17 cellular contexts compared by ENCODE assay signal in the genomic region with DNA sequence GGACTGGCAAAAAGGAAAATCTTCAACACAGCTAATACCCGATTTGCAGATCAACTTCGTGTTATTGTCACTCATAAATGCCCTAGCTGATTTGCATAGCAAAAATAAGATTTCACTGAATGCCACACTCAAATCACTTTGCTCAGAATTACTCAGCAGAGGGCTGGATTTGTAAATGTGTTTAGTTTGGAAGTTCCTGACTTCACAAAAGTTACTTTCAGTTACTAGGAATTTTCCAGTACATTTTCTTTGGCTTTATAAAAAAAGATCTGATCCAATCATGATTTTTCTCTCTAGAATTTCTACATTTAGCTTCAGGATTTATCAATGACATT.
DNase-seq lines count a peak whose midpoint lies in the region; ATAC-seq and TF ChIP-seq lines count a peak whose summit lies in the region.
"Had no signal": no experiment of that assay in that cellular context is flagged by ENCODE, and none has a peak within 500 bp of the region (broad histone marks: within the 10 kb centered on the region; RNA-seq: fewer than 3 reads in every experiment).

No MANE protein-coding gene starts in this region.

- H3K4me1 Mint-ChIP-seq in activated T-helper 17 cell treated with anti-CD3 and anti-CD28 coated beads, Interleukin-2, amount 50 U/mL, for 72 hours: peaks cover 6% of the 10 kb centered on the region

- TF ChIP-seq CTCF in GM12865 (IDR thresholded peaks at IDR 0.05; ENCODE audit: insufficient read depth, low read depth, low read length, missing control alignments) (no peak), fibroblast of mammary gland (conservative IDR thresholded peaks at IDR 0.05; ENCODE audit: control insufficient read depth, insufficient read depth, low read depth, low read length) (no peak), thyroid gland (IDR thresholded peaks at IDR 0.05) (no peak)

- H3K4me1 ChIP-seq in skeletal muscle satellite cell (ENCODE audit: control insufficient read depth, insufficient read depth, low read length) (peaks cover 18% of the 10 kb centered on the region), thyroid gland (no peaks in the 10 kb centered on the region)
- H3K4me1 ChIP-seq: breast epithelium had no signal

- H3K4me3 ChIP-seq in GM12865 (ENCODE audit: low read depth, low read length) (no peak overlapping the region), fibroblast of mammary gland (ENCODE audit: control insufficient read depth, low read depth, low read length) (no peak overlapping the region), skeletal muscle satellite cell (ENCODE audit: low read length) (no peak overlapping the region), thyroid gland (replicated peaks in 1 of 3) (no peak overlapping the region)
- H3K4me3 ChIP-seq: breast epithelium, left lung had no signal

- peaks cover 25% of the 10 kb centered on the region for H3K9me3 Mint-ChIP-seq in activated T-helper 17 cell treated with anti-CD3 and anti-CD28 coated beads, Interleukin-2, amount 50 U/mL, for 72 hours

- no peaks in the 10 kb centered on the region for H3K27me3 Mint-ChIP-seq in activated T-helper 17 cell treated with anti-CD3 and anti-CD28 coated beads, Interleukin-2, amount 50 U/mL, for 72 hours

- H3K4me3 Mint-ChIP-seq in activated T-helper 17 cell treated with anti-CD3 and anti-CD28 coated beads, Interleukin-2, amount 50 U/mL, for 72 hours: peak overlapping the region; percentile 15
- H3K4me3 Mint-ChIP-seq: activated CD4-positive, alpha-beta T cell treated with anti-CD3 and anti-CD28 coated beads for 36 hours; CD8-positive, alpha-beta memory T cell had no signal

- H3K9me3 ChIP-seq in skeletal muscle satellite cell (replicated peaks; ENCODE audit: low read length): no peaks in the 10 kb centered on the region
- H3K9me3 ChIP-seq in thyroid gland: no peaks in the 10 kb centered on the region

- H3K27me3 ChIP-seq in skeletal muscle satellite cell (ENCODE audit: control insufficient read depth, insufficient read depth, low read length) (peaks cover 11% of the 10 kb centered on the region), thyroid gland (no peaks in the 10 kb centered on the region)
- H3K27me3 ChIP-seq: breast epithelium, left lung had no signal

- peak overlapping the region; percentile 63 for H3K27ac Mint-ChIP-seq in activated T-helper 17 cell treated with anti-CD3 and anti-CD28 coated beads, Interleukin-2, amount 50 U/mL, for 72 hours
- H3K27ac Mint-ChIP-seq: activated CD4-positive, alpha-beta T cell treated with anti-CD3 and anti-CD28 coated beads for 36 hours; CD8-positive, alpha-beta memory T cell had no signal

- peak; percentile 35 for ATAC-seq in activated T-helper 17 cell treated with anti-CD3 and anti-CD28 coated beads, Interleukin-2, amount 50 U/mL, for 72 hours (replicated peaks)
- ATAC-seq: activated CD4-positive, alpha-beta T cell treated with anti-CD3 and anti-CD28 coated beads for 36 hours; left lung had no signal

- no peaks in the 10 kb centered on the region for H3K36me3 ChIP-seq in skeletal muscle satellite cell (ENCODE audit: insufficient read depth, low read length)
- H3K36me3 ChIP-seq in thyroid gland: no peaks in the 10 kb centered on the region
- H3K36me3 ChIP-seq: breast epithelium, left lung had no signal

- intact Hi-C loops in thyroid gland (cut with DNase I): no loop called here

- H3K27ac ChIP-seq in thyroid gland: peak overlapping the region in 1 of 3 donors; percentile 24
- H3K27ac ChIP-seq: left lung had no signal

- WGBS in thyroid gland, 2 donors: 81 to 88% methylated on average over 2 of the region's 2 CpGs

- DNase-seq in GM12865 (ENCODE audit: low read depth) (peak; percentile 47), fibroblast of mammary gland (ENCODE audit: low read depth) (peak; percentile 36), occipital lobe (lab: John Stamatoyannopoulos, UW) (no peak), thyroid gland (no peak), T1000 (lab: John Stamatoyannopoulos, UW) (no peak), epidermal melanocyte (ENCODE audit: insufficient read length, low spot score) (no peak)
- DNase-seq: activated CD4-positive, alpha-beta T cell treated with anti-CD3 and anti-CD28 coated beads for 36 hours; activated CD8-positive, alpha-beta memory T cell treated with anti-CD3 and anti-CD28 coated beads, Interleukin-2, amount 50 U/mL, for 4 hours; activated naive CD4-positive, alpha-beta T cell; CD8-positive, alpha-beta memory T cell; foreskin melanocyte; left lung; NCI-H1436 treated with DMSO at 0.1 percent for 48 hours; NCI-H446 treated with DMSO at 0.1 percent for 48 hours had no signal

- no peak for TF ChIP-seq POLR2A in thyroid gland (IDR thresholded peaks at IDR 0.05)

- H3K4me2 ChIP-seq in skeletal muscle satellite cell (ENCODE audit: low read length): peak overlapping the region; percentile 7

- peaks cover 10% of the 10 kb centered on the region for H3K36me3 Mint-ChIP-seq in activated T-helper 17 cell treated with anti-CD3 and anti-CD28 coated beads, Interleukin-2, amount 50 U/mL, for 72 hours (ENCODE audit: low read depth)

- no peak overlapping the region for H3K9ac ChIP-seq in skeletal muscle satellite cell (ENCODE audit: low read depth, low read length)

Comparison
In these comparisons a context has a peak if more than half of its experiments do, and no peak if none do; other contexts are left out.
1. DNase-seq: peak in GM12865 (single experiment) and fibroblast of mammary gland (single experiment); none in occipital lobe (single experiment), thyroid gland (0 of 2), T1000 (single experiment) and epidermal melanocyte (single experiment).